Comparison of ENCODE assay signal across 24 cellular contexts in the genomic region with DNA sequence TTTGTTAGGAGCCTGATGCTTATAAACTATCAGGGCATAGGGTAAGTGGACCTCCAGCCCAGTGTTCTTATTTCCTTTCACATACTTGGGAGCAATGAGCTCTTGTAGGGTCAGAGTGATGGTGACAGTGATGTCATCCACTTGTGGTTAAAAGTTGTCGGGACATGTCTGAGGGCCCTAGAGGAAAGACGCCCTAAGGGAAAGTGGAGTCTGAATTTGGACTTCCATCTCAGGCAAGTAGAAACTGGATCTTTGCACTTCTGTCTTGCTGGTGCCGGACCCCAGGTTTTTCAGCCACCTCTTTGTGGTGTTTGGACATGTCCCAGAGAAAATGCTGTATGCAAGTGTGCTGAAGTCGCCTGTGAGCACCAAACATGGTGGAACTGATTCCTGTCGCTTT.
"Had no signal": no experiment of that assay in that cellular context is flagged by ENCODE, and none has a peak within 500 bp of the region (broad histone marks: within the 10 kb centered on the region; RNA-seq: fewer than 3 reads in every experiment).

No MANE protein-coding gene starts in this region.

- H3K27ac ChIP-seq: ascending aorta, brain microvascular endothelial cell, SK-N-MC, VCaP had no signal

- H3K9me3 ChIP-seq: ascending aorta had no signal

- H3K27me3 Mint-ChIP-seq: activated CD4-positive, alpha-beta memory T cell treated with anti-CD3 and anti-CD28 coated beads for 36 hours; activated CD4-positive, alpha-beta T cell treated with anti-CD3 and anti-CD28 coated beads, Interleukin-2, amount 10 ng/mL, durations not matched to agents 7 days and 5 days had no signal

- ATAC-seq: activated naive CD4-positive, alpha-beta T cell treated with anti-CD3 and anti-CD28 coated beads, Interleukin-2, amount 50 U/mL, for 72 hours; activated naive CD8-positive, alpha-beta T cell treated with anti-CD3 and anti-CD28 coated beads, Interleukin-2, amount 50 U/mL, for 24 hours; activated T-cell treated with anti-CD3 and anti-CD28 coated beads, Interleukin-2, amount 50 U/mL, for 4 hours had no signal

- H3K36me3 Mint-ChIP-seq: activated CD4-positive, alpha-beta memory T cell treated with anti-CD3 and anti-CD28 coated beads for 36 hours had no signal

- H3K27ac Mint-ChIP-seq: activated CD4-positive, alpha-beta memory T cell treated with anti-CD3 and anti-CD28 coated beads for 36 hours; activated CD4-positive, alpha-beta T cell treated with anti-CD3 and anti-CD28 coated beads, Interleukin-2, amount 10 ng/mL, durations not matched to agents 7 days and 5 days; activated naive CD4-positive, alpha-beta T cell treated with anti-CD3 and anti-CD28 coated beads, Interleukin-2, amount 50 U/mL, for 72 hours; activated naive CD8-positive, alpha-beta T cell treated with anti-CD3 and anti-CD28 coated beads, Interleukin-2, amount 50 U/mL, for 24 hours had no signal

- DNase-seq: activated CD4-positive, alpha-beta memory T cell treated with anti-CD3 and anti-CD28 coated beads for 36 hours; activated CD4-positive, alpha-beta T cell treated with anti-CD3 and anti-CD28 coated beads, Interleukin-2, amount 10 ng/mL, durations not matched to agents 7 days and 5 days; activated CD4-positive, CD25-positive, alpha-beta regulatory T cell; activated CD8-positive, alpha-beta memory T cell treated with anti-CD3 and anti-CD28 coated beads for 24 hours; activated effector memory CD4-positive, alpha-beta T cell treated with anti-CD3 and anti-CD28 coated beads, Interleukin-2, amount 50 U/mL, for 16 hours; activated naive CD4-positive, alpha-beta T cell treated with Interleukin-2 at 50 U/mL for 16 hours; activated naive CD8-positive, alpha-beta T cell treated with anti-CD3 and anti-CD28 coated beads, Interleukin-2, amount 50 U/mL, for 24 hours; activated T-cell treated with anti-CD3 and anti-CD28 coated beads, Interleukin-2, amount 50 U/mL, for 4 hours; amniotic stem cell; brain microvascular endothelial cell; MM.1S; NCI-H1105; NCI-H1436; NCI-H1694 treated with DMSO at 0.1 percent for 48 hours; NCI-H2081; NCI-H2171; NCI-H226; NCI-H526; NCI-H82; T-helper 1 cell had no signal

- H3K4me1 Mint-ChIP-seq: activated CD4-positive, alpha-beta T cell treated with anti-CD3 and anti-CD28 coated beads, Interleukin-2, amount 10 ng/mL, durations not matched to agents 7 days and 5 days; activated naive CD8-positive, alpha-beta T cell treated with anti-CD3 and anti-CD28 coated beads, Interleukin-2, amount 50 U/mL, for 24 hours had no signal

- H3K4me3 ChIP-seq: ascending aorta, SK-N-MC had no signal

- H3K4me1 ChIP-seq: ascending aorta had no signal

- H3K4me3 Mint-ChIP-seq: activated CD4-positive, alpha-beta memory T cell treated with anti-CD3 and anti-CD28 coated beads for 36 hours; activated CD4-positive, alpha-beta T cell treated with anti-CD3 and anti-CD28 coated beads, Interleukin-2, amount 10 ng/mL, durations not matched to agents 7 days and 5 days; activated naive CD8-positive, alpha-beta T cell treated with anti-CD3 and anti-CD28 coated beads, Interleukin-2, amount 50 U/mL, for 24 hours; activated T-cell treated with anti-CD3 and anti-CD28 coated beads, Interleukin-2, amount 50 U/mL, for 4 hours had no signal

- H3K9me3 Mint-ChIP-seq: activated CD4-positive, alpha-beta memory T cell treated with anti-CD3 and anti-CD28 coated beads for 36 hours had no signal

- H3K27me3 ChIP-seq: ascending aorta, brain microvascular endothelial cell had no signal

- H3K36me3 ChIP-seq: ascending aorta, brain microvascular endothelial cell had no signal
